14 cellular contexts compared by ENCODE assay signal in genomic region chr7:108012499-108013430, GRCh38. TPM values are rescaled to one million over a fixed set of nuclear protein-coding genes. Genes with fewer than 3 reads are reported as not detected.
DNase-seq lines count a peak whose midpoint lies in the region; ATAC-seq and TF ChIP-seq lines count a peak whose summit lies in the region.
"Had no signal": no experiment of that assay in that cellular context is flagged by ENCODE, and none has a peak within 500 bp of the region (broad histone marks: within the 10 kb centered on the region; RNA-seq: fewer than 3 reads in every experiment).

No MANE protein-coding gene starts in this region.

- H3K4me3 Mint-ChIP-seq in WTC11 (no peak overlapping the region), chondrocyte (ENCODE audit: unreplicated experiment) (no peak overlapping the region)
- H3K4me3 Mint-ChIP-seq: IgD-negative memory B cell, natural killer cell had no signal

- ATAC-seq in WTC11: no peak
- no peak for ATAC-seq in HG02588 (IDR thresholded peaks at IDR 0.05; ENCODE audit: unreplicated experiment)
- ATAC-seq: natural killer cell had no signal

- peak overlapping the region; percentile 62 for H3K27ac ChIP-seq in left ventricle myocardium inferior (replicated peaks)
- H3K27ac ChIP-seq: BLaER1, skin epidermis had no signal

- H3K4me1 Mint-ChIP-seq in WTC11: peaks cover 3% of the 10 kb centered on the region; the same call in 1 of the 2 replicates
- H3K4me1 Mint-ChIP-seq in chondrocyte (ENCODE audit: low read depth): peaks cover 50% of the 10 kb centered on the region
- H3K4me1 Mint-ChIP-seq: IgD-negative memory B cell had no signal

- POLR2A ChIA-PET in WTC11 (lab: Charles Lee): no interaction called here

- peak; percentile 52 for DNase-seq in COLO829 (ENCODE audit: low spot score)
- DNase-seq in HT1080 (ENCODE audit: low read depth): peak; percentile 67
- DNase-seq in WTC11 (ENCODE audit: low spot score): no peak
- no peak for DNase-seq in left ventricle myocardium inferior
- no peak for DNase-seq in NCI-H187 treated with DMSO at 0.1 percent for 48 hours (lab: John Stamatoyannopoulos, UW)
- no peak for DNase-seq in effector CD8-positive, alpha-beta T cell (lab: John Stamatoyannopoulos, UW)
- DNase-seq in chondrocyte (ENCODE audit: low spot score): no peak
- DNase-seq: activated T-cell treated with anti-CD3 and anti-CD28 coated beads for 4 hours, natural killer cell, NCI-H2107 had no signal

- no peaks in the 10 kb centered on the region for H3K9me3 ChIP-seq in left ventricle myocardium inferior (replicated peaks)
- H3K9me3 ChIP-seq: BLaER1 had no signal

- H3K36me3 ChIP-seq in left ventricle myocardium inferior: no peaks in the 10 kb centered on the region
- H3K36me3 ChIP-seq: BLaER1 had no signal

- intact Hi-C loops in left ventricle myocardium inferior (cut with micrococcal nuclease): no loop called here

- no peak overlapping the region for H3K4me3 ChIP-seq in left ventricle myocardium inferior
- H3K4me3 ChIP-seq: BLaER1, skin epidermis had no signal

- no peaks in the 10 kb centered on the region for H3K27me3 ChIP-seq in left ventricle myocardium inferior (ENCODE audit: low read depth)
- H3K27me3 ChIP-seq: BLaER1 had no signal

- peaks cover 14% of the 10 kb centered on the region for H3K27me3 Mint-ChIP-seq in WTC11 (ENCODE audit: low read depth)
- no peaks in the 10 kb centered on the region for H3K27me3 Mint-ChIP-seq in chondrocyte (ENCODE audit: low read depth)

- no peaks in the 10 kb centered on the region for H3K36me3 Mint-ChIP-seq in WTC11
- no peaks in the 10 kb centered on the region for H3K36me3 Mint-ChIP-seq in chondrocyte (ENCODE audit: low read depth)
- H3K36me3 Mint-ChIP-seq: natural killer cell had no signal

- H3K27ac Mint-ChIP-seq in WTC11: no peak overlapping the region
- H3K27ac Mint-ChIP-seq in chondrocyte (ENCODE audit: unreplicated experiment): no peak overlapping the region
- H3K27ac Mint-ChIP-seq: natural killer cell had no signal

- CTCF ChIA-PET in WTC11 (lab: Charles Lee): interaction anchor here (0.8 kb wide), 1 partner anchor 9 kb away, joined by 4 read pairs; the partner anchor contains the start of gene LAMB1

- TF ChIP-seq CTCF in WTC11 (IDR thresholded peaks at IDR 0.05) (no peak), left ventricle myocardium inferior (IDR thresholded peaks at IDR 0.05; ENCODE audit: borderline replicate concordance) (no peak), chondrocyte (IDR thresholded peaks at IDR 0.05) (no peak)

- H3K9me3 Mint-ChIP-seq in WTC11 (no peaks in the 10 kb centered on the region), chondrocyte (ENCODE audit: low read depth) (no peaks in the 10 kb centered on the region)
- H3K9me3 Mint-ChIP-seq: IgD-negative memory B cell, natural killer cell had no signal

- H3K4me1 ChIP-seq in left ventricle myocardium inferior: peaks cover 43% of the 10 kb centered on the region

TF ChIP-seq in WTC11, 78 proteins besides CTCF, POLR2A, EP300 and RAD21:
- TF ChIP-seq CREM (CRISPR knock-in tag; IDR thresholded peaks at IDR 0.05): no peak
- TF ChIP-seq RELA (CRISPR knock-in tag; IDR thresholded peaks at IDR 0.05; ENCODE audit: borderline replicate concordance): no peak
- TF ChIP-seq JUN (CRISPR knock-in tag; IDR thresholded peaks at IDR 0.05): no peak
- TF ChIP-seq, protein P1, sequence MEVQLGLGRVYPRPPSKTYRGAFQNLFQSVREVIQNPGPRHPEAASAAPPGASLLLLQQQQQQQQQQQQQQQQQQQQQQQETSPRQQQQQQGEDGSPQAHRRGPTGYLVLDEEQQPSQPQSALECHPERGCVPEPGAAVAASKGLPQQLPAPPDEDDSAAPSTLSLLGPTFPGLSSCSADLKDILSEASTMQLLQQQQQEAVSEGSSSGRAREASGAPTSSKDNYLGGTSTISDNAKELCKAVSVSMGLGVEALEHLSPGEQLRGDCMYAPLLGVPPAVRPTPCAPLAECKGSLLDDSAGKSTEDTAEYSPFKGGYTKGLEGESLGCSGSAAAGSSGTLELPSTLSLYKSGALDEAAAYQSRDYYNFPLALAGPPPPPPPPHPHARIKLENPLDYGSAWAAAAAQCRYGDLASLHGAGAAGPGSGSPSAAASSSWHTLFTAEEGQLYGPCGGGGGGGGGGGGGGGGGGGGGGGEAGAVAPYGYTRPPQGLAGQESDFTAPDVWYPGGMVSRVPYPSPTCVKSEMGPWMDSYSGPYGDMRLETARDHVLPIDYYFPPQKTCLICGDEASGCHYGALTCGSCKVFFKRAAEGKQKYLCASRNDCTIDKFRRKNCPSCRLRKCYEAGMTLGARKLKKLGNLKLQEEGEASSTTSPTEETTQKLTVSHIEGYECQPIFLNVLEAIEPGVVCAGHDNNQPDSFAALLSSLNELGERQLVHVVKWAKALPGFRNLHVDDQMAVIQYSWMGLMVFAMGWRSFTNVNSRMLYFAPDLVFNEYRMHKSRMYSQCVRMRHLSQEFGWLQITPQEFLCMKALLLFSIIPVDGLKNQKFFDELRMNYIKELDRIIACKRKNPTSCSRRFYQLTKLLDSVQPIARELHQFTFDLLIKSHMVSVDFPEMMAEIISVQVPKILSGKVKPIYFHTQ (CRISPR knock-in tag; IDR thresholded peaks at IDR 0.05): no peak
- 0 out of 2 replicates have a peak, but pooled peaks have one; percentile 62 for TF ChIP-seq GABPB1 (CRISPR knock-in tag; IDR thresholded peaks at IDR 0.05)
- TF ChIP-seq, protein P2, sequence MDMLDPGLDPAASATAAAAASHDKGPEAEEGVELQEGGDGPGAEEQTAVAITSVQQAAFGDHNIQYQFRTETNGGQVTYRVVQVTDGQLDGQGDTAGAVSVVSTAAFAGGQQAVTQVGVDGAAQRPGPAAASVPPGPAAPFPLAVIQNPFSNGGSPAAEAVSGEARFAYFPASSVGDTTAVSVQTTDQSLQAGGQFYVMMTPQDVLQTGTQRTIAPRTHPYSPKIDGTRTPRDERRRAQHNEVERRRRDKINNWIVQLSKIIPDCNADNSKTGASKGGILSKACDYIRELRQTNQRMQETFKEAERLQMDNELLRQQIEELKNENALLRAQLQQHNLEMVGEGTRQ (CRISPR knock-in tag; IDR thresholded peaks at IDR 0.05): no peak
- TF ChIP-seq E2F1 (CRISPR knock-in tag; IDR thresholded peaks at IDR 0.05): no peak

RNA-seq across cellular contexts. Expression of gene LAMB1, which starts 9.8 kb away (rescaled TPM):
- 53.6 and 62.7 TPM in 2 replicates for total RNA-seq in HT1080 (2014; rRNA removed; shearing (Covaris generic))
- 73.0 and 92.6 TPM in 2 replicates for polyA plus RNA-seq in HT1080 (2015; cell fraction: cytosol; rRNA removed)
- 710 and 759 TPM in 2 replicates for polyA plus RNA-seq in HT1080 (2015; cell fraction: nucleus; rRNA removed)
- 77.8 to 101 TPM (median 78.4 TPM) in 3 replicates for total RNA-seq in WTC11 (2021)
- 60.0 TPM for total RNA-seq in left ventricle myocardium inferior
- 405 to 481 TPM (median 466 TPM) in 3 replicates for total RNA-seq in chondrocyte
- total RNA-seq: natural killer cell had no signal
- polyA plus RNA-seq: IgD-negative memory B cell had no signal

Comparison
In these comparisons a context has a peak if more than half of its experiments do, and no peak if none do; other contexts are left out.
1. DNase-seq: peak in COLO829 (single experiment) and HT1080 (single experiment); none in WTC11 (single experiment), left ventricle myocardium inferior (single experiment), NCI-H187 treated with DMSO at 0.1 percent for 48 hours (single experiment), effector CD8-positive, alpha-beta T cell (single experiment) and chondrocyte (single experiment).